21 cellular contexts compared by ENCODE assay signal in genomic region chr20:8250539-8251200, GRCh38.
"Had no signal": no experiment of that assay in that cellular context is flagged by ENCODE, and none has a peak within 500 bp of the region (broad histone marks: within the 10 kb centered on the region; RNA-seq: fewer than 3 reads in every experiment).

No MANE protein-coding gene starts in this region.

- ATAC-seq: activated T-cell treated with anti-CD3 and anti-CD28 coated beads, Interleukin-2, amount 50 U/mL, for 72 hours; gastroesophageal sphincter; heart left ventricle; left lung; mucosa of descending colon; stimulated activated effector memory CD8-positive, alpha-beta T cell treated with anti-CD3 and anti-CD28 coated beads, Interleukin-12 subunit alpha, Interleukin-12 subunit beta, amount 100 ng/mL, for 72 hours had no signal

- H3K4me3 Mint-ChIP-seq: activated T-cell treated with anti-CD3 and anti-CD28 coated beads, Interleukin-2, amount 50 U/mL, for 72 hours; memory B cell; naive B cell; stimulated activated effector memory CD8-positive, alpha-beta T cell treated with anti-CD3 and anti-CD28 coated beads, Interleukin-12 subunit alpha, Interleukin-12 subunit beta, amount 100 ng/mL, for 72 hours had no signal

- H3K27ac Mint-ChIP-seq: activated T-cell treated with anti-CD3 and anti-CD28 coated beads, Interleukin-2, amount 50 U/mL, for 72 hours; memory B cell; naive B cell; stimulated activated effector memory CD8-positive, alpha-beta T cell treated with anti-CD3 and anti-CD28 coated beads, Interleukin-12 subunit alpha, Interleukin-12 subunit beta, amount 100 ng/mL, for 72 hours had no signal

- H3K36me3 ChIP-seq: ascending aorta, breast epithelium, gastroesophageal sphincter, heart left ventricle, left lung, sigmoid colon, stomach had no signal

- H3K9me3 Mint-ChIP-seq: activated T-cell treated with anti-CD3 and anti-CD28 coated beads, Interleukin-2, amount 50 U/mL, for 72 hours; memory B cell; naive B cell; stimulated activated effector memory CD8-positive, alpha-beta T cell treated with anti-CD3 and anti-CD28 coated beads, Interleukin-12 subunit alpha, Interleukin-12 subunit beta, amount 100 ng/mL, for 72 hours had no signal

- H3K4me3 ChIP-seq: ascending aorta, breast epithelium, coronary artery, gastroesophageal sphincter, heart left ventricle, left lung, mucosa of descending colon, sigmoid colon, stomach had no signal

- H3K4me1 ChIP-seq: ascending aorta, heart left ventricle, left lung had no signal

- H3K27me3 ChIP-seq: ascending aorta, breast epithelium, gastroesophageal sphincter, heart left ventricle, left lung, sigmoid colon, stomach had no signal

- H3K27me3 Mint-ChIP-seq: naive B cell had no signal

- H3K36me3 Mint-ChIP-seq: memory B cell; naive B cell; stimulated activated effector memory CD8-positive, alpha-beta T cell treated with anti-CD3 and anti-CD28 coated beads, Interleukin-12 subunit alpha, Interleukin-12 subunit beta, amount 100 ng/mL, for 72 hours had no signal

- H3K4me1 Mint-ChIP-seq: memory B cell, naive B cell had no signal

- DNase-seq: activated CD4-positive, alpha-beta T cell treated with anti-CD3 and anti-CD28 coated beads, Interleukin-2, amount 50 U/mL, for 1 hour; activated CD4-positive, CD25-positive, alpha-beta regulatory T cell treated with anti-CD3 and anti-CD28 coated beads, Interleukin-2, amount 50 U/mL, for 72 hours; activated CD8-positive, alpha-beta memory T cell treated with anti-CD3 and anti-CD28 coated beads for 24 hours; activated effector memory CD4-positive, alpha-beta T cell treated with anti-CD3 and anti-CD28 coated beads, Interleukin-2, amount 50 U/mL, for 16 hours; activated naive CD4-positive, alpha-beta T cell treated with anti-CD3 and anti-CD28 coated beads, Interleukin-2, amount 50 U/mL, for 16 hours; activated T-cell treated with anti-CD3 and anti-CD28 coated beads, Interleukin-2, amount 50 U/mL, for 72 hours; heart left ventricle; left lung; mucosa of descending colon; naive B cell; sigmoid colon; stimulated activated CD4-positive, alpha-beta T cell treated with anti-CD3 and anti-CD28 coated beads, Interleukin-4, amount 100 ng/mL, for 24 hours; stomach; T1000; trophoblast cell had no signal

- H3K9me3 ChIP-seq: ascending aorta, breast epithelium, gastroesophageal sphincter, heart left ventricle, left lung, mucosa of descending colon, sigmoid colon, stomach had no signal

- H3K27ac ChIP-seq: ascending aorta, breast epithelium, coronary artery, gastroesophageal sphincter, heart left ventricle, left lung, sigmoid colon, stomach had no signal
